1 cellular context compared by ENCODE assay signal in genomic region chr5:82396871-82397514, GRCh38.
TF ChIP-seq lines count a peak whose summit lies in the region.

No MANE protein-coding gene starts in this region.

TF ChIP-seq in HepG2, 621 proteins besides CTCF, POLR2A, EP300 and RAD21 (continued from another document and continues in another):
- TF ChIP-seq, protein P1, sequence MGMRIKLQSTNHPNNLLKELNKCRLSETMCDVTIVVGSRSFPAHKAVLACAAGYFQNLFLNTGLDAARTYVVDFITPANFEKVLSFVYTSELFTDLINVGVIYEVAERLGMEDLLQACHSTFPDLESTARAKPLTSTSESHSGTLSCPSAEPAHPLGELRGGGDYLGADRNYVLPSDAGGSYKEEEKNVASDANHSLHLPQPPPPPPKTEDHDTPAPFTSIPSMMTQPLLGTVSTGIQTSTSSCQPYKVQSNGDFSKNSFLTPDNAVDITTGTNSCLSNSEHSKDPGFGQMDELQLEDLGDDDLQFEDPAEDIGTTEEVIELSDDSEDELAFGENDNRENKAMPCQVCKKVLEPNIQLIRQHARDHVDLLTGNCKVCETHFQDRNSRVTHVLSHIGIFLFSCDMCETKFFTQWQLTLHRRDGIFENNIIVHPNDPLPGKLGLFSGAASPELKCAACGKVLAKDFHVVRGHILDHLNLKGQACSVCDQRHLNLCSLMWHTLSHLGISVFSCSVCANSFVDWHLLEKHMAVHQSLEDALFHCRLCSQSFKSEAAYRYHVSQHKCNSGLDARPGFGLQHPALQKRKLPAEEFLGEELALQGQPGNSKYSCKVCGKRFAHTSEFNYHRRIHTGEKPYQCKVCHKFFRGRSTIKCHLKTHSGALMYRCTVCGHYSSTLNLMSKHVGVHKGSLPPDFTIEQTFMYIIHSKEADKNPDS (CRISPR knock-in tag; IDR thresholded peaks at IDR 0.05), result no peak
- TF ChIP-seq HNF4G (IDR thresholded peaks at IDR 0.05; ENCODE audit: borderline replicate concordance, low read depth, low read length) (no peak), HNF4G (CRISPR knock-in tag; IDR thresholded peaks at IDR 0.05; ENCODE audit: borderline replicate concordance, low read depth) (no peak), GATAD2A (CRISPR knock-in tag; IDR thresholded peaks at IDR 0.05) (peak; percentile 78), FLYWCH1 (CRISPR knock-in tag; IDR thresholded peaks at IDR 0.05) (no peak), MED1 (CRISPR knock-in tag; IDR thresholded peaks at IDR 0.05) (peak; percentile 53; the same call in 1 of the 2 replicates), FOXA3 (CRISPR knock-in tag; IDR thresholded peaks at IDR 0.05) (peak; percentile 73), ARID5B (CRISPR knock-in tag; IDR thresholded peaks at IDR 0.05) (peak; percentile 88), MXI1 (IDR thresholded peaks at IDR 0.05; ENCODE audit: borderline replicate concordance, low read depth, low read length) (peak; percentile 44; the same call in 1 of the 3 replicates), GABPB1 (CRISPR knock-in tag; IDR thresholded peaks at IDR 0.05) (no peak), HDAC1 (CRISPR knock-in tag; IDR thresholded peaks at IDR 0.05) (peak; percentile 78), ZMYM4 (CRISPR knock-in tag; IDR thresholded peaks at IDR 0.05) (peak; percentile 71), ZNF331 (CRISPR knock-in tag; IDR thresholded peaks at IDR 0.05) (peak; percentile 78), HES4 (CRISPR knock-in tag; IDR thresholded peaks at IDR 0.05; ENCODE audit: borderline replicate concordance) (no peak), DRAP1 (CRISPR knock-in tag; IDR thresholded peaks at IDR 0.05) (peak; percentile 44; the same call in 1 of the 2 replicates), BRCA1 (CRISPR knock-in tag; IDR thresholded peaks at IDR 0.05) (no peak), ZC3H4 (CRISPR knock-in tag; IDR thresholded peaks at IDR 0.05; ENCODE audit: borderline replicate concordance) (no peak), IRF9 (CRISPR knock-in tag; IDR thresholded peaks at IDR 0.05; ENCODE audit: borderline replicate concordance) (no peak), TARDBP (CRISPR knock-in tag; IDR thresholded peaks at IDR 0.05) (no peak; the same call in 1 of the 2 replicates), AKNA (CRISPR knock-in tag; IDR thresholded peaks at IDR 0.05; ENCODE audit: borderline replicate concordance) (no peak), STAT5B (CRISPR knock-in tag; IDR thresholded peaks at IDR 0.05) (no peak), SOX6 (IDR thresholded peaks at IDR 0.05) (no peak), SOX6 (CRISPR knock-in tag; IDR thresholded peaks at IDR 0.05) (peak; percentile 79), SOX5 (CRISPR knock-in tag; IDR thresholded peaks at IDR 0.05; ENCODE audit: borderline replicate concordance) (peak; percentile 83), ZFP37 (CRISPR knock-in tag; IDR thresholded peaks at IDR 0.05; ENCODE audit: borderline replicate concordance) (no peak), CREB1 (IDR thresholded peaks at IDR 0.05) (no peak), CREB1 (CRISPR knock-in tag; IDR thresholded peaks at IDR 0.05) (no peak), ZNF839 (CRISPR knock-in tag; IDR thresholded peaks at IDR 0.05; ENCODE audit: borderline replicate concordance) (no peak), HNF4A (CRISPR knock-in tag; IDR thresholded peaks at IDR 0.05) (peak; percentile 36; the same call in 1 of the 2 replicates), ZNF567 (CRISPR knock-in tag; IDR thresholded peaks at IDR 0.05; ENCODE audit: borderline replicate concordance) (no peak), ZFP62 (CRISPR knock-in tag; IDR thresholded peaks at IDR 0.05) (no peak), HNRNPLL (IDR thresholded peaks at IDR 0.05; ENCODE audit: low read depth, low read length, poor library complexity, severe bottlenecking) (no peak), ETV6 (CRISPR knock-in tag; conservative IDR thresholded peaks at IDR 0.05) (no peak), PLSCR1 (CRISPR knock-in tag; IDR thresholded peaks at IDR 0.05; ENCODE audit: borderline replicate concordance) (no peak), HDAC2 (CRISPR knock-in tag; IDR thresholded peaks at IDR 0.05) (peak; percentile 70), ZNF589 (CRISPR knock-in tag; conservative IDR thresholded peaks at IDR 0.05) (no peak), ATM (IDR thresholded peaks at IDR 0.05; ENCODE audit: borderline replicate concordance) (no peak), ZNF235 (CRISPR knock-in tag; IDR thresholded peaks at IDR 0.05; ENCODE audit: borderline replicate concordance) (no peak), ZFY (CRISPR knock-in tag; IDR thresholded peaks at IDR 0.05) (no peak), ZNF225 (CRISPR knock-in tag; IDR thresholded peaks at IDR 0.05) (no peak), ZNF781 (CRISPR knock-in tag; IDR thresholded peaks at IDR 0.05; ENCODE audit: borderline replicate concordance, not compliant biosample characterization) (no peak), ZBTB10 (CRISPR knock-in tag; IDR thresholded peaks at IDR 0.05; ENCODE audit: borderline replicate concordance) (no peak), ZNF256 (CRISPR knock-in tag; conservative IDR thresholded peaks at IDR 0.05) (no peak), TBL1XR1 (IDR thresholded peaks at IDR 0.05; ENCODE audit: borderline replicate concordance, low read length, partially characterized antibody) (no peak), NBN (conservative IDR thresholded peaks at IDR 0.05) (no peak), MAFF (IDR thresholded peaks at IDR 0.05; ENCODE audit: low read depth, low read length) (no peak), DNMT3B (CRISPR knock-in tag; conservative IDR thresholded peaks at IDR 0.05) (no peak)
- TF ChIP-seq, protein P2, sequence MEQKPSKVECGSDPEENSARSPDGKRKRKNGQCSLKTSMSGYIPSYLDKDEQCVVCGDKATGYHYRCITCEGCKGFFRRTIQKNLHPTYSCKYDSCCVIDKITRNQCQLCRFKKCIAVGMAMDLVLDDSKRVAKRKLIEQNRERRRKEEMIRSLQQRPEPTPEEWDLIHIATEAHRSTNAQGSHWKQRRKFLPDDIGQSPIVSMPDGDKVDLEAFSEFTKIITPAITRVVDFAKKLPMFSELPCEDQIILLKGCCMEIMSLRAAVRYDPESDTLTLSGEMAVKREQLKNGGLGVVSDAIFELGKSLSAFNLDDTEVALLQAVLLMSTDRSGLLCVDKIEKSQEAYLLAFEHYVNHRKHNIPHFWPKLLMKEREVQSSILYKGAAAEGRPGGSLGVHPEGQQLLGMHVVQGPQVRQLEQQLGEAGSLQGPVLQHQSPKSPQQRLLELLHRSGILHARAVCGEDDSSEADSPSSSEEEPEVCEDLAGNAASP (CRISPR knock-in tag; IDR thresholded peaks at IDR 0.05; ENCODE audit: borderline replicate concordance), result no peak
- TF ChIP-seq, protein P3, sequence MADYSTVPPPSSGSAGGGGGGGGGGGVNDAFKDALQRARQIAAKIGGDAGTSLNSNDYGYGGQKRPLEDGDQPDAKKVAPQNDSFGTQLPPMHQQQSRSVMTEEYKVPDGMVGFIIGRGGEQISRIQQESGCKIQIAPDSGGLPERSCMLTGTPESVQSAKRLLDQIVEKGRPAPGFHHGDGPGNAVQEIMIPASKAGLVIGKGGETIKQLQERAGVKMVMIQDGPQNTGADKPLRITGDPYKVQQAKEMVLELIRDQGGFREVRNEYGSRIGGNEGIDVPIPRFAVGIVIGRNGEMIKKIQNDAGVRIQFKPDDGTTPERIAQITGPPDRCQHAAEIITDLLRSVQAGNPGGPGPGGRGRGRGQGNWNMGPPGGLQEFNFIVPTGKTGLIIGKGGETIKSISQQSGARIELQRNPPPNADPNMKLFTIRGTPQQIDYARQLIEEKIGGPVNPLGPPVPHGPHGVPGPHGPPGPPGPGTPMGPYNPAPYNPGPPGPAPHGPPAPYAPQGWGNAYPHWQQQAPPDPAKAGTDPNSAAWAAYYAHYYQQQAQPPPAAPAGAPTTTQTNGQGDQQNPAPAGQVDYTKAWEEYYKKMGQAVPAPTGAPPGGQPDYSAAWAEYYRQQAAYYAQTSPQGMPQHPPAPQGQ (CRISPR knock-in tag; IDR thresholded peaks at IDR 0.05; ENCODE audit: borderline replicate concordance), result no peak
